Comparison of ENCODE assay signal across 16 cellular contexts in the genomic region with DNA sequence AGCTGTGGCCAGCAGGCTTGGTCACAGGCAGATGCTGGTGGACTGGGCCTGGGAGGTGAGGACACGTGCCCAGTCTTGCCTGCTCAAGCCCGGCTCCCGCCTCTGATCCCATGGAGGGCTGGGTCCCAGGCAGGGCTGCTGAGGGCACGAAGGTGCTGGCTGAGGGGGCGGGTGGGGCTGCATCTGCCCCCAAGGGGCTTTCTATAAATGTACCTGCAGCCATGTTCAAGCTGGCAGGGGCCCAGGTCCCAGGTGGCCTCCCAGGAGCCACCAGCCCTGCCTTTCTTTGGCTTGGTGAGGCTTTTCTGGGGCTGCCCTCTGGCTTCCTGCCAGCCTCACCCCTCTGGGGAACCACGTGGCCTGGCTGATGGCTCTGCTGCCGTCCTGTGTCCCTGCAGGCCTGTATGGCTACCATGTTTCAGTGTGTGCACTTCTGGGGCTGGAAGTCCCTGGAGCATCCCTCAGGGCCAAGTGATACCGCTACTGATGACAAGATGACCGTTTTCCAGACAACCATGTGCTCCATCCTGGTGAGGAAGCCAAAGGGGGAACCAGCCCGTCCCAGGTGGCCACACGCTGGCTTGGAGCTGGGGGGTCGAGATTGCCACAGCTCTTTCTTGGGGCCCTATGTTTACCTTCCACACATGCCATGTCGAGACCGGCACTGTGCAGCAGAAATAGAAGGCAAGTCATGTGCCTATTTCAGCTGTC. TPM values are rescaled to one million over a fixed set of nuclear protein-coding genes. Genes with fewer than 3 reads are reported as not detected.
DNase-seq lines count a peak whose midpoint lies in the region; ATAC-seq and TF ChIP-seq lines count a peak whose summit lies in the region.
"Had no signal": no experiment of that assay in that cellular context is flagged by ENCODE, and none has a peak within 500 bp of the region (broad histone marks: within the 10 kb centered on the region; RNA-seq: fewer than 3 reads in every experiment).

No MANE protein-coding gene starts in this region.

- H3K4me1 ChIP-seq in endodermal cell (ENCODE audit: control insufficient read depth, insufficient read depth, low read length), result no peaks in the 10 kb centered on the region
- H3K4me1 ChIP-seq in suprapubic skin, result peaks cover 14% of the 10 kb centered on the region
- H3K4me1 ChIP-seq: parathyroid adenoma had no signal

- no peak overlapping the region for H3K9ac ChIP-seq in endodermal cell (ENCODE audit: extremely low read depth, low read length, poor library complexity, severe bottlenecking)
- H3K9ac ChIP-seq: parathyroid adenoma had no signal

- no peak overlapping the region for H3K4me3 Mint-ChIP-seq in activated naive CD8-positive, alpha-beta T cell treated with anti-CD3 and anti-CD28 coated beads, Interleukin-2, amount 10 ng/mL, durations not matched to agents 7 days and 5 days
- no peak overlapping the region for H3K4me3 Mint-ChIP-seq in activated naive CD8-positive, alpha-beta T cell treated with anti-CD3 and anti-CD28 coated beads for 36 hours
- no peak overlapping the region for H3K4me3 Mint-ChIP-seq in endodermal cell
- H3K4me3 Mint-ChIP-seq: activated CD8-positive, alpha-beta memory T cell treated with anti-CD3 and anti-CD28 coated beads, Interleukin-2, amount 10 ng/mL, durations not matched to agents 7 days and 5 days; activated naive CD8-positive, alpha-beta T cell had no signal

- TF ChIP-seq POLR2A in suprapubic skin (IDR thresholded peaks at IDR 0.05), result no peak

- H3K4me3 ChIP-seq in endodermal cell (ENCODE audit: low read length) (no peak overlapping the region), suprapubic skin (no peak overlapping the region)
- H3K4me3 ChIP-seq: cardiac muscle cell had no signal

- no peaks in the 10 kb centered on the region for H3K9me3 Mint-ChIP-seq in activated naive CD8-positive, alpha-beta T cell treated with anti-CD3 and anti-CD28 coated beads, Interleukin-2, amount 10 ng/mL, durations not matched to agents 7 days and 5 days
- no peaks in the 10 kb centered on the region for H3K9me3 Mint-ChIP-seq in activated naive CD8-positive, alpha-beta T cell treated with anti-CD3 and anti-CD28 coated beads for 36 hours
- no peaks in the 10 kb centered on the region for H3K9me3 Mint-ChIP-seq in endodermal cell

- H3K36me3 Mint-ChIP-seq in activated naive CD8-positive, alpha-beta T cell treated with anti-CD3 and anti-CD28 coated beads, Interleukin-2, amount 10 ng/mL, durations not matched to agents 7 days and 5 days, result peaks cover 7% of the 10 kb centered on the region
- H3K36me3 Mint-ChIP-seq in activated naive CD8-positive, alpha-beta T cell treated with anti-CD3 and anti-CD28 coated beads for 36 hours, result peaks cover 12% of the 10 kb centered on the region
- peaks cover 10% of the 10 kb centered on the region for H3K36me3 Mint-ChIP-seq in endodermal cell (ENCODE audit: low read depth)
- H3K36me3 Mint-ChIP-seq: activated naive CD8-positive, alpha-beta T cell had no signal

- POLR2A ChIA-PET in activated naive CD8-positive, alpha-beta T cell treated with anti-CD3 and anti-CD28 coated beads, Interleukin-2, amount 10 ng/mL, durations not matched to agents 7 days and 5 days (lab: Charles Lee), result no interaction called here

- H3K9me3 ChIP-seq in endodermal cell (ENCODE audit: control insufficient read depth, low read length) (no peaks in the 10 kb centered on the region), suprapubic skin (peaks cover 2% of the 10 kb centered on the region)

- H3K27ac ChIP-seq in endodermal cell (ENCODE audit: low read depth, low read length) (no peak overlapping the region), suprapubic skin (no peak overlapping the region)
- H3K27ac ChIP-seq: HL-60, parathyroid adenoma had no signal

- H3K36me3 ChIP-seq in endodermal cell (ENCODE audit: control insufficient read depth, insufficient read depth, low read length) (peaks cover 13% of the 10 kb centered on the region), suprapubic skin (no peaks in the 10 kb centered on the region)

- H3K27me3 ChIP-seq in endodermal cell (ENCODE audit: control insufficient read depth, insufficient read depth, low read length, poor library complexity, severe bottlenecking) (no peaks in the 10 kb centered on the region), suprapubic skin (peaks cover 3% of the 10 kb centered on the region)
- H3K27me3 ChIP-seq: cardiac muscle cell had no signal

- DNase-seq in activated naive CD8-positive, alpha-beta T cell treated with anti-CD3 and anti-CD28 coated beads, Interleukin-2, amount 10 ng/mL, durations not matched to agents 7 days and 5 days, result peak; percentile 29
- DNase-seq in activated naive CD8-positive, alpha-beta T cell treated with anti-CD3 and anti-CD28 coated beads for 36 hours, result no peak
- DNase-seq in NCI-H345 (lab: John Stamatoyannopoulos, UW) (peak; percentile 54), endodermal cell (peak; percentile 42), suprapubic skin (ENCODE audit: low spot score in 2 of 2) (peak; percentile 57 to 62), AG08395 (ENCODE audit: low spot score) (no peak)
- DNase-seq: activated CD8-positive, alpha-beta memory T cell treated with anti-CD3 and anti-CD28 coated beads, Interleukin-2, amount 10 ng/mL, durations not matched to agents 7 days and 5 days; DMS79 treated with DMSO at 0.1 percent for 48 hours; effector CD8-positive, alpha-beta T cell; NCI-H1694 had no signal

- no peak for ATAC-seq in activated naive CD8-positive, alpha-beta T cell treated with anti-CD3 and anti-CD28 coated beads, Interleukin-2, amount 10 ng/mL, durations not matched to agents 7 days and 5 days (ENCODE audit: low read depth)
- no peak for ATAC-seq in GM21576 (IDR thresholded peaks at IDR 0.05; ENCODE audit: unreplicated experiment)
- ATAC-seq in HG03354 (IDR thresholded peaks at IDR 0.05; ENCODE audit: poor library complexity, severe bottlenecking, unreplicated experiment), result no peak
- ATAC-seq: activated CD8-positive, alpha-beta memory T cell treated with anti-CD3 and anti-CD28 coated beads, Interleukin-2, amount 10 ng/mL, durations not matched to agents 7 days and 5 days had no signal

- no peak for TF ChIP-seq EP300 in suprapubic skin (IDR thresholded peaks at IDR 0.05)

- peaks cover 6% of the 10 kb centered on the region for H3K27me3 Mint-ChIP-seq in activated naive CD8-positive, alpha-beta T cell treated with anti-CD3 and anti-CD28 coated beads, Interleukin-2, amount 10 ng/mL, durations not matched to agents 7 days and 5 days
- no peaks in the 10 kb centered on the region for H3K27me3 Mint-ChIP-seq in activated naive CD8-positive, alpha-beta T cell treated with anti-CD3 and anti-CD28 coated beads for 36 hours
- no peaks in the 10 kb centered on the region for H3K27me3 Mint-ChIP-seq in endodermal cell (ENCODE audit: insufficient read depth)
- H3K27me3 Mint-ChIP-seq: activated naive CD8-positive, alpha-beta T cell had no signal

- WGBS in endodermal cell (ENCODE audit: insufficient coverage in 1 of 2, insufficient read length in 1 of 2), 2 experiments, result 93 to 100% methylated on average over 1 to 14 of the region's 14 CpGs
- 73% methylated on average over 4 of the region's 14 CpGs for WGBS in suprapubic skin

- H3K27ac Mint-ChIP-seq in activated naive CD8-positive, alpha-beta T cell treated with anti-CD3 and anti-CD28 coated beads, Interleukin-2, amount 10 ng/mL, durations not matched to agents 7 days and 5 days, result no peak overlapping the region
- H3K27ac Mint-ChIP-seq in activated naive CD8-positive, alpha-beta T cell treated with anti-CD3 and anti-CD28 coated beads for 36 hours, result no peak overlapping the region
- H3K27ac Mint-ChIP-seq in endodermal cell, result no peak overlapping the region
- H3K27ac Mint-ChIP-seq: activated CD8-positive, alpha-beta memory T cell treated with anti-CD3 and anti-CD28 coated beads, Interleukin-2, amount 10 ng/mL, durations not matched to agents 7 days and 5 days; activated naive CD8-positive, alpha-beta T cell had no signal

- H3K4me1 Mint-ChIP-seq in activated naive CD8-positive, alpha-beta T cell treated with anti-CD3 and anti-CD28 coated beads, Interleukin-2, amount 10 ng/mL, durations not matched to agents 7 days and 5 days, result no peaks in the 10 kb centered on the region
- no peaks in the 10 kb centered on the region for H3K4me1 Mint-ChIP-seq in activated naive CD8-positive, alpha-beta T cell treated with anti-CD3 and anti-CD28 coated beads for 36 hours
- H3K4me1 Mint-ChIP-seq in endodermal cell, result no peaks in the 10 kb centered on the region

- TF ChIP-seq CTCF in endodermal cell (conservative IDR thresholded peaks at IDR 0.05) (no peak), suprapubic skin (IDR thresholded peaks at IDR 0.05) (no peak)

RNA-seq across cellular contexts. Expression of a gene that starts 23.2 kb away (rescaled TPM):
- total RNA-seq in activated naive CD8-positive, alpha-beta T cell treated with anti-CD3 and anti-CD28 coated beads, Interleukin-2, amount 10 ng/mL, durations not matched to agents 7 days and 5 days, result 100 to 1,000 TPM; 100 to 109 TPM
- 10 to 100 TPM; 68.4 to 78.1 TPM for total RNA-seq in activated naive CD8-positive, alpha-beta T cell treated with anti-CD3 and anti-CD28 coated beads for 36 hours
- total RNA-seq in endodermal cell (10 to 100 TPM; 39.4 to 78.9 TPM), suprapubic skin (1 to 10 TPM; 1.7 to 7.1 (median 3.9) TPM)
- polyA plus RNA-seq in endodermal cell (2013, experiment 1 of 2), result 64.5 TPM
- 61.4 TPM for polyA plus RNA-seq in endodermal cell (2013, experiment 2 of 2)

RNA-seq across cellular contexts. Expression of a gene that starts 53.0 kb away (rescaled TPM):
- total RNA-seq in activated naive CD8-positive, alpha-beta T cell treated with anti-CD3 and anti-CD28 coated beads, Interleukin-2, amount 10 ng/mL, durations not matched to agents 7 days and 5 days, result not detected
- total RNA-seq in activated naive CD8-positive, alpha-beta T cell treated with anti-CD3 and anti-CD28 coated beads for 36 hours, result not detected
- total RNA-seq in endodermal cell (not detected), suprapubic skin (not detected)
- not detected for polyA plus RNA-seq in endodermal cell (2013, experiment 1 of 2)
- not detected for polyA plus RNA-seq in endodermal cell (2013, experiment 2 of 2)
- total RNA-seq: activated CD8-positive, alpha-beta memory T cell treated with anti-CD3 and anti-CD28 coated beads, Interleukin-2, amount 10 ng/mL, durations not matched to agents 7 days and 5 days had no signal
- polyA plus RNA-seq: cardiac muscle cell had no signal

Comparison
In these comparisons a context has a peak if more than half of its experiments do, and no peak if none do; other contexts are left out.
1. DNase-seq: peak in activated naive CD8-positive, alpha-beta T cell treated with anti-CD3 and anti-CD28 coated beads, Interleukin-2, amount 10 ng/mL, durations not matched to agents 7 days and 5 days (single experiment), NCI-H345 (single experiment), endodermal cell (single experiment) and suprapubic skin (2 of 2); none in activated naive CD8-positive, alpha-beta T cell treated with anti-CD3 and anti-CD28 coated beads for 36 hours (single experiment) and AG08395 (single experiment).
2. RNA of a gene that starts 23.2 kb away (total RNA-seq): 100 to 109 TPM in activated naive CD8-positive, alpha-beta T cell treated with anti-CD3 and anti-CD28 coated beads, Interleukin-2, amount 10 ng/mL, durations not matched to agents 7 days and 5 days, 39.4 to 78.9 TPM in endodermal cell and 68.4 to 78.1 TPM in activated naive CD8-positive, alpha-beta T cell treated with anti-CD3 and anti-CD28 coated beads for 36 hours; 1.7 to 7.1 TPM in suprapubic skin; every median in the first group is over 4 times any median in the second.